9 cellular contexts compared by ENCODE assay signal in genomic region chr12:3122841-3123678, GRCh38. TPM values are rescaled to one million over a fixed set of nuclear protein-coding genes. Genes with fewer than 3 reads are reported as not detected.
DNase-seq lines count a peak whose midpoint lies in the region; ATAC-seq and TF ChIP-seq lines count a peak whose summit lies in the region.
"Had no signal": no experiment of that assay in that cellular context is flagged by ENCODE, and none has a peak within 500 bp of the region (broad histone marks: within the 10 kb centered on the region; RNA-seq: fewer than 3 reads in every experiment).

No MANE protein-coding gene starts in this region.

- POLR2A ChIA-PET in BJ (lab: Charles Lee), result interaction anchor here (0.7 kb wide), 1 partner anchor 284 kb away, joined by 4 read pairs; no protein-coding TSS in a partner anchor
- POLR2A ChIA-PET in PC-9 (lab: Charles Lee; ENCODE audit: unreplicated experiment), result no interaction called here

- no peaks in the 10 kb centered on the region for H3F3A ChIP-seq in PC-9 (ENCODE audit: insufficient read depth, low read depth)

- H2AFZ ChIP-seq in PC-9, result no peak overlapping the region

- no TSS peak for BruUV-seq in PC-9 (replicated peaks; lab: Mats Ljungman, UMichigan)

- H3K4me3 Mint-ChIP-seq in natural killer cell, result no peak overlapping the region
- H3K4me3 Mint-ChIP-seq in activated T-helper 1 cell treated with anti-CD3 and anti-CD28 coated beads, Interleukin-12 subunit alpha, Interleukin-12 subunit beta, Interleukin-2, Interleukin-4 antibody, amounts not matched to agents 30 ng/mL and 10 ng/mL and 1 ng/mL, durations not matched to agents 14 hours and 24 hours and 36 hours, result no peak overlapping the region

- H3K4me3 ChIP-seq in BJ (ENCODE audit: low read depth, low read length) (no peak overlapping the region), PC-9 (no peak overlapping the region), muscle layer of duodenum (ENCODE audit: low read depth in 1 of 2, low read length in 2 of 2) (no peak overlapping the region)

- no peak overlapping the region for H3K4me2 ChIP-seq in PC-9

- peak; percentile 37; the same call in 1 of the 2 replicates for TF ChIP-seq CTCF in BJ (IDR thresholded peaks at IDR 0.05; ENCODE audit: insufficient read depth, low read depth, low read length)
- TF ChIP-seq CTCF in PC-9 (conservative IDR thresholded peaks at IDR 0.05), result no peak; the same call in 1 of the 2 replicates
- no peak for TF ChIP-seq CTCF in natural killer cell (IDR thresholded peaks at IDR 0.05)

- peaks cover 0 to 15% of the 10 kb centered on the region in 2 donors for H3K27me3 Mint-ChIP-seq in natural killer cell (ENCODE audit: low read depth in 2 of 2)
- H3K27me3 Mint-ChIP-seq in activated T-helper 1 cell treated with anti-CD3 and anti-CD28 coated beads, Interleukin-12 subunit alpha, Interleukin-12 subunit beta, Interleukin-2, Interleukin-4 antibody, amounts not matched to agents 30 ng/mL and 10 ng/mL and 1 ng/mL, durations not matched to agents 14 hours and 24 hours and 36 hours (ENCODE audit: insufficient read depth), result peaks cover 29% of the 10 kb centered on the region

- peaks cover 0 to 11% of the 10 kb centered on the region in 2 donors for H3K4me1 Mint-ChIP-seq in natural killer cell
- no peaks in the 10 kb centered on the region for H3K4me1 Mint-ChIP-seq in activated T-helper 1 cell treated with anti-CD3 and anti-CD28 coated beads, Interleukin-12 subunit alpha, Interleukin-12 subunit beta, Interleukin-2, Interleukin-4 antibody, amounts not matched to agents 30 ng/mL and 10 ng/mL and 1 ng/mL, durations not matched to agents 14 hours and 24 hours and 36 hours (ENCODE audit: low read depth)

- no peaks in the 10 kb centered on the region for H3K36me3 Mint-ChIP-seq in natural killer cell
- no peaks in the 10 kb centered on the region for H3K36me3 Mint-ChIP-seq in activated T-helper 1 cell treated with anti-CD3 and anti-CD28 coated beads, Interleukin-12 subunit alpha, Interleukin-12 subunit beta, Interleukin-2, Interleukin-4 antibody, amounts not matched to agents 30 ng/mL and 10 ng/mL and 1 ng/mL, durations not matched to agents 14 hours and 24 hours and 36 hours (ENCODE audit: low read depth)

- H3K36me3 ChIP-seq in BJ (ENCODE audit: control insufficient read depth, insufficient read depth, low read length) (no peaks in the 10 kb centered on the region), PC-9 (ENCODE audit: low read depth) (no peaks in the 10 kb centered on the region), muscle layer of duodenum (ENCODE audit: control insufficient read depth in 1 of 2, insufficient read depth in 2 of 2, low read length in 2 of 2) (no peaks in the 10 kb centered on the region)

- no peaks in the 10 kb centered on the region for H4K20me1 ChIP-seq in PC-9 (ENCODE audit: insufficient read depth)

- H3K27me3 ChIP-seq in BJ (ENCODE audit: control insufficient read depth, insufficient read depth, low read length) (no peaks in the 10 kb centered on the region), PC-9 (ENCODE audit: insufficient read depth, low read depth) (no peaks in the 10 kb centered on the region), muscle layer of duodenum (ENCODE audit: low read depth, low read length) (no peaks in the 10 kb centered on the region)

- DNase-seq in BJ (ENCODE audit: low read depth) (no peak), PC-9 (peak; percentile 29 to 47), SK-N-DZ (ENCODE audit: low spot score) (no peak), NCI-H1436 (lab: John Stamatoyannopoulos, UW) (no peak), natural killer cell (no peak)
- no peak for DNase-seq in activated T-helper 1 cell treated with anti-CD3 and anti-CD28 coated beads, Interleukin-12 subunit alpha, Interleukin-12 subunit beta, Interleukin-2, Interleukin-4 antibody, amounts not matched to agents 30 ng/mL and 10 ng/mL and 1 ng/mL, durations not matched to agents 14 hours and 24 hours and 36 hours (ENCODE audit: low spot score)
- DNase-seq: NCI-H1930 had no signal

- H3K27ac ChIP-seq in PC-9, result no peak overlapping the region
- H3K27ac ChIP-seq in muscle layer of duodenum (ENCODE audit: low read length), result peak overlapping the region; percentile 39

- H3K9me3 Mint-ChIP-seq in natural killer cell, result no peaks in the 10 kb centered on the region
- H3K9me3 Mint-ChIP-seq in activated T-helper 1 cell treated with anti-CD3 and anti-CD28 coated beads, Interleukin-12 subunit alpha, Interleukin-12 subunit beta, Interleukin-2, Interleukin-4 antibody, amounts not matched to agents 30 ng/mL and 10 ng/mL and 1 ng/mL, durations not matched to agents 14 hours and 24 hours and 36 hours, result no peaks in the 10 kb centered on the region

- CTCF ChIA-PET in BJ (lab: Yijun Ruan, JAX), result interaction anchor here (0.6 to 3.1 kb wide), 12 partner anchors 11 to 177 kb away, joined by 3 to 12 read pairs (median 4); no protein-coding TSS in a partner anchor
- CTCF ChIA-PET in PC-9 (lab: Charles Lee), result no interaction called here

- no peaks in the 10 kb centered on the region for H3K9me3 ChIP-seq in PC-9 (ENCODE audit: insufficient read depth, low read depth)
- peaks cover 0 to 8% of the 10 kb centered on the region in 2 donors for H3K9me3 ChIP-seq in muscle layer of duodenum (ENCODE audit: control insufficient read depth in 1 of 2, low read length in 2 of 2)

- no peak overlapping the region for H3K27ac Mint-ChIP-seq in natural killer cell
- no peak overlapping the region for H3K27ac Mint-ChIP-seq in activated T-helper 1 cell treated with anti-CD3 and anti-CD28 coated beads, Interleukin-12 subunit alpha, Interleukin-12 subunit beta, Interleukin-2, Interleukin-4 antibody, amounts not matched to agents 30 ng/mL and 10 ng/mL and 1 ng/mL, durations not matched to agents 14 hours and 24 hours and 36 hours

- ATAC-seq in esophagus mucosa (peak; percentile 55), natural killer cell (no peak)

- H3K9me2 ChIP-seq in PC-9 (ENCODE audit: insufficient read depth), result no peaks in the 10 kb centered on the region

- intact Hi-C loops in PC-9 (cut with micrococcal nuclease; ENCODE audit: unreplicated experiment) (no loop called here), natural killer cell (cut with micrococcal nuclease) (no loop called here)
- intact Hi-C loops in activated T-helper 1 cell treated with anti-CD3 and anti-CD28 coated beads, Interleukin-12 subunit alpha, Interleukin-12 subunit beta, Interleukin-2, Interleukin-4 antibody, amounts not matched to agents 30 ng/mL and 10 ng/mL and 1 ng/mL, durations not matched to agents 14 hours and 24 hours and 36 hours (cut with micrococcal nuclease), result no loop called here

- H3K4me1 ChIP-seq in PC-9 (replicated peaks; ENCODE audit: insufficient read depth) (no peaks in the 10 kb centered on the region; the same call in 1 of the 2 replicates), muscle layer of duodenum (ENCODE audit: control insufficient read depth in 1 of 2, insufficient read depth in 2 of 2, low read length in 2 of 2) (peaks cover 4 to 24% of the 10 kb centered on the region in 2 donors)

- no peaks in the 10 kb centered on the region for H3K79me2 ChIP-seq in PC-9 (ENCODE audit: low read depth)

RNA-seq across cellular contexts. Expression of gene TSPAN9, which starts 45.9 kb away (rescaled TPM):
- 45.2 and 67.0 TPM in 2 replicates for polyA plus RNA-seq in BJ (2011; rRNA removed)
- 20.1 and 25.6 TPM in 2 replicates for polyA minus RNA-seq in BJ (2011; rRNA and poly(A)+ RNA removed)
- total RNA-seq in PC-9 (2021) (8.9 and 9.6 TPM in 2 replicates), esophagus mucosa (15.9 TPM), natural killer cell (1 to 10 TPM in 2 of 3 donors, under 1 TPM in 1; 0.86 to 1.6 (median 1.1) TPM)
- polyA plus RNA-seq in SK-N-DZ (2014; cell fraction: cytosol; rRNA removed), result 19.9 and 23.4 TPM in 2 replicates
- 34.1 and 38.4 TPM in 2 replicates for polyA plus RNA-seq in SK-N-DZ (2014; cell fraction: nucleus; rRNA removed)
- total RNA-seq in activated T-helper 1 cell treated with anti-CD3 and anti-CD28 coated beads, Interleukin-12 subunit alpha, Interleukin-12 subunit beta, Interleukin-2, Interleukin-4 antibody, amounts not matched to agents 30 ng/mL and 10 ng/mL and 1 ng/mL, durations not matched to agents 14 hours and 24 hours and 36 hours, result 0.44 and 0.47 TPM in 2 replicates

Comparison
In these comparisons a context has a peak if more than half of its experiments do, and no peak if none do; other contexts are left out.
1. DNase-seq: peak in PC-9 (2 of 2); none in BJ (single experiment), SK-N-DZ (single experiment), NCI-H1436 (single experiment), natural killer cell (single experiment) and activated T-helper 1 cell treated with anti-CD3 and anti-CD28 coated beads, Interleukin-12 subunit alpha, Interleukin-12 subunit beta, Interleukin-2, Interleukin-4 antibody, amounts not matched to agents 30 ng/mL and 10 ng/mL and 1 ng/mL, durations not matched to agents 14 hours and 24 hours and 36 hours (single experiment).